In the genomic region with DNA sequence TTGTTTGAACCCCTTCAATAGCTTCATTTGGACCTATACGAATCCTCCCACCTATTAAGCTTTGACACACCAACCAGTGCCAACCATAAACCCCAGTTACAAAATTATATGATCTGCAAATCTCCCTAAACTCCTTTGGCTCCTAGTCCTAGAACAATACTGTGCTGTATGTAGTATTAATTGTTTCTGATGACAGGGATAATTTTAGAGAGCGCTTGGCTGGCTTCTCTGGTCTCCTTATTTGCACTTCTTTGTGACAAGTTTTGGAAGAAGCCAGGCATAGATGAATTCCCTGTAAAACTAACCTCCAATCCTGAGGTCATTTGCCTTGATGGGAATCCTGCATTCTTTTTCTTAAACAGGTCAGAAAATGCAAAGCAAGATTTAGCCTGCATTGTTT, we compare ENCODE assay signal across 15 cellular contexts.
A peak's percentile ranks its signal among the peaks of the same experiment; 100 is the strongest.
DNase-seq lines count a peak whose midpoint lies in the region; ATAC-seq and TF ChIP-seq lines count a peak whose summit lies in the region.
"Had no signal": no experiment of that assay in that cellular context is flagged by ENCODE, and none has a peak within 500 bp of the region (broad histone marks: within the 10 kb centered on the region; RNA-seq: fewer than 3 reads in every experiment).

No MANE protein-coding gene starts in this region.

- H3K27ac ChIP-seq in GM23338 (ENCODE audit: low read depth), result no peak overlapping the region
- peak overlapping the region in 3 of 4 donors; percentile 35 to 57 (median 52) for H3K27ac ChIP-seq in esophagus muscularis mucosa (replicated peaks in 1 of 4)
- H3K27ac ChIP-seq in left ventricle myocardium inferior (replicated peaks), result peak overlapping the region; percentile 65
- H3K27ac ChIP-seq in coronary artery, result no peak overlapping the region

- H3K9me3 ChIP-seq in esophagus muscularis mucosa, result no peaks in the 10 kb centered on the region
- no peaks in the 10 kb centered on the region for H3K9me3 ChIP-seq in left ventricle myocardium inferior (replicated peaks)

- H3K79me2 ChIP-seq in GM23338 (replicated peaks; ENCODE audit: insufficient read depth), result no peaks in the 10 kb centered on the region

- no peaks in the 10 kb centered on the region; the same call in 2 of the 3 replicates for H3K9me3 Mint-ChIP-seq in GM23338

- no peak for TF ChIP-seq POLR2A in esophagus muscularis mucosa (IDR thresholded peaks at IDR 0.05; ENCODE audit: low read depth)

- peak overlapping the region; percentile 29; the same call in 1 of the 2 replicates for H2AFZ ChIP-seq in GM23338

- DNase-seq in GM23338 (ENCODE audit: low spot score) (no peak), esophagus muscularis mucosa (ENCODE audit: extremely low spot score) (no peak), left ventricle myocardium inferior (no peak), NCI-H526 treated with DMSO at 0.1 percent for 48 hours (lab: John Stamatoyannopoulos, UW) (no peak), coronary artery (ENCODE audit: low spot score) (no peak)
- DNase-seq: C1 segment of cervical spinal cord; Calu3; CD4-positive, alpha-beta memory T cell; COR-L47; DMS53; DMS79 treated with DMSO at 0.1 percent for 48 hours; GF-D8; H7; HCEC 1CT had no signal

- H3K4me1 ChIP-seq in GM23338 (ENCODE audit: insufficient read depth) (peaks cover 14% of the 10 kb centered on the region), esophagus muscularis mucosa (peaks cover 13 to 40% (median 35%) of the 10 kb centered on the region in 4 donors), left ventricle myocardium inferior (peaks cover 17% of the 10 kb centered on the region)

- no peak overlapping the region for H3K4me3 Mint-ChIP-seq in GM23338
- H3K4me3 Mint-ChIP-seq: CD4-positive, alpha-beta memory T cell had no signal

- no peak for ATAC-seq in GM23338
- no peak for ATAC-seq in HG02798 (IDR thresholded peaks at IDR 0.05; ENCODE audit: poor library complexity, unreplicated experiment)

- no peaks in the 10 kb centered on the region for H4K20me1 ChIP-seq in GM23338 (replicated peaks; ENCODE audit: insufficient read depth)

- intact Hi-C loops in esophagus muscularis mucosa (cut with DNase I) (no loop called here), left ventricle myocardium inferior (cut with micrococcal nuclease) (no loop called here)

- no peaks in the 10 kb centered on the region for H3K27me3 Mint-ChIP-seq in GM23338 (ENCODE audit: insufficient read depth, low read depth, poor library complexity)

- 0 out of 2 replicates have a peak, but pooled peaks cover 4% of the 10 kb centered on the region for H3K9me2 ChIP-seq in GM23338 (ENCODE audit: insufficient read depth)

- no peak overlapping the region for H3K27ac Mint-ChIP-seq in GM23338
- H3K27ac Mint-ChIP-seq: CD4-positive, alpha-beta memory T cell had no signal

- H3K4me3 ChIP-seq in GM23338 (no peak overlapping the region), esophagus muscularis mucosa (no peak overlapping the region), left ventricle myocardium inferior (no peak overlapping the region), coronary artery (no peak overlapping the region)

- H3K4me1 Mint-ChIP-seq in GM23338, result peaks cover 14% of the 10 kb centered on the region; the same call in 2 of the 3 replicates
- H3K4me1 Mint-ChIP-seq: CD4-positive, alpha-beta memory T cell had no signal

- H3K36me3 ChIP-seq in GM23338 (ENCODE audit: insufficient read depth), result no peaks in the 10 kb centered on the region
- no peaks in the 10 kb centered on the region for H3K36me3 ChIP-seq in esophagus muscularis mucosa
- no peaks in the 10 kb centered on the region for H3K36me3 ChIP-seq in left ventricle myocardium inferior

- H3K36me3 Mint-ChIP-seq in GM23338 (ENCODE audit: low read depth), result no peaks in the 10 kb centered on the region
- H3K36me3 Mint-ChIP-seq: CD4-positive, alpha-beta memory T cell had no signal

- no peaks in the 10 kb centered on the region for H3F3A ChIP-seq in GM23338 (replicated peaks; ENCODE audit: low read depth)

- TF ChIP-seq EP300 in esophagus muscularis mucosa (IDR thresholded peaks at IDR 0.05), result no peak

- H3K4me2 ChIP-seq in GM23338, result no peak overlapping the region

- H3K27me3 ChIP-seq in GM23338 (ENCODE audit: insufficient read depth) (no peaks in the 10 kb centered on the region), esophagus muscularis mucosa (no peaks in the 10 kb centered on the region), left ventricle myocardium inferior (ENCODE audit: low read depth) (no peaks in the 10 kb centered on the region)

- TF ChIP-seq CTCF in GM23338 (conservative IDR thresholded peaks at IDR 0.05; ENCODE audit: low read depth in 2 of 2), result no peak
- no peak for TF ChIP-seq CTCF in esophagus muscularis mucosa (IDR thresholded peaks at IDR 0.05)
- TF ChIP-seq CTCF in left ventricle myocardium inferior (IDR thresholded peaks at IDR 0.05; ENCODE audit: borderline replicate concordance), result no peak
- no peak for TF ChIP-seq CTCF in coronary artery (IDR thresholded peaks at IDR 0.05)

- WGBS in esophagus muscularis mucosa, result 40% methylated on average over 2 of the region's 2 CpGs

TF ChIP-seq in GM23338, 12 proteins besides CTCF, POLR2A, EP300 and RAD21 (continues in another document):
- TF ChIP-seq STAT1 (IDR thresholded peaks at IDR 0.05; ENCODE audit: unreplicated experiment) (no peak), JUNB (IDR thresholded peaks at IDR 0.05; ENCODE audit: unreplicated experiment) (no peak), POLR2AphosphoS5 (IDR thresholded peaks at IDR 0.05; ENCODE audit: low read depth) (no peak), EZH2phosphoT487 (IDR thresholded peaks at IDR 0.05; ENCODE audit: unreplicated experiment) (no peak), ZNF114 (CRISPR knock-in tag; IDR thresholded peaks at IDR 0.05) (no peak), CREB1 (CRISPR knock-in tag; IDR thresholded peaks at IDR 0.05; ENCODE audit: low read depth) (no peak), ZNF331 (CRISPR knock-in tag; IDR thresholded peaks at IDR 0.05; ENCODE audit: low read depth) (no peak)
- TF ChIP-seq, protein P1, sequence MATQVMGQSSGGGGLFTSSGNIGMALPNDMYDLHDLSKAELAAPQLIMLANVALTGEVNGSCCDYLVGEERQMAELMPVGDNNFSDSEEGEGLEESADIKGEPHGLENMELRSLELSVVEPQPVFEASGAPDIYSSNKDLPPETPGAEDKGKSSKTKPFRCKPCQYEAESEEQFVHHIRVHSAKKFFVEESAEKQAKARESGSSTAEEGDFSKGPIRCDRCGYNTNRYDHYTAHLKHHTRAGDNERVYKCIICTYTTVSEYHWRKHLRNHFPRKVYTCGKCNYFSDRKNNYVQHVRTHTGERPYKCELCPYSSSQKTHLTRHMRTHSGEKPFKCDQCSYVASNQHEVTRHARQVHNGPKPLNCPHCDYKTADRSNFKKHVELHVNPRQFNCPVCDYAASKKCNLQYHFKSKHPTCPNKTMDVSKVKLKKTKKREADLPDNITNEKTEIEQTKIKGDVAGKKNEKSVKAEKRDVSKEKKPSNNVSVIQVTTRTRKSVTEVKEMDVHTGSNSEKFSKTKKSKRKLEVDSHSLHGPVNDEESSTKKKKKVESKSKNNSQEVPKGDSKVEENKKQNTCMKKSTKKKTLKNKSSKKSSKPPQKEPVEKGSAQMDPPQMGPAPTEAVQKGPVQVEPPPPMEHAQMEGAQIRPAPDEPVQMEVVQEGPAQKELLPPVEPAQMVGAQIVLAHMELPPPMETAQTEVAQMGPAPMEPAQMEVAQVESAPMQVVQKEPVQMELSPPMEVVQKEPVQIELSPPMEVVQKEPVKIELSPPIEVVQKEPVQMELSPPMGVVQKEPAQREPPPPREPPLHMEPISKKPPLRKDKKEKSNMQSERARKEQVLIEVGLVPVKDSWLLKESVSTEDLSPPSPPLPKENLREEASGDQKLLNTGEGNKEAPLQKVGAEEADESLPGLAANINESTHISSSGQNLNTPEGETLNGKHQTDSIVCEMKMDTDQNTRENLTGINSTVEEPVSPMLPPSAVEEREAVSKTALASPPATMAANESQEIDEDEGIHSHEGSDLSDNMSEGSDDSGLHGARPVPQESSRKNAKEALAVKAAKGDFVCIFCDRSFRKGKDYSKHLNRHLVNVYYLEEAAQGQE (IDR thresholded peaks at IDR 0.05; ENCODE audit: unreplicated experiment), result no peak
- TF ChIP-seq, protein P2, sequence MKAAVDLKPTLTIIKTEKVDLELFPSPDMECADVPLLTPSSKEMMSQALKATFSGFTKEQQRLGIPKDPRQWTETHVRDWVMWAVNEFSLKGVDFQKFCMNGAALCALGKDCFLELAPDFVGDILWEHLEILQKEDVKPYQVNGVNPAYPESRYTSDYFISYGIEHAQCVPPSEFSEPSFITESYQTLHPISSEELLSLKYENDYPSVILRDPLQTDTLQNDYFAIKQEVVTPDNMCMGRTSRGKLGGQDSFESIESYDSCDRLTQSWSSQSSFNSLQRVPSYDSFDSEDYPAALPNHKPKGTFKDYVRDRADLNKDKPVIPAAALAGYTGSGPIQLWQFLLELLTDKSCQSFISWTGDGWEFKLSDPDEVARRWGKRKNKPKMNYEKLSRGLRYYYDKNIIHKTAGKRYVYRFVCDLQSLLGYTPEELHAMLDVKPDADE (IDR thresholded peaks at IDR 0.05), result no peak

Comparison
In these comparisons a context has a peak if more than half of its experiments do, and no peak if none do; other contexts are left out.
1. H3K27ac ChIP-seq: peak in esophagus muscularis mucosa (3 of 4) and left ventricle myocardium inferior (single experiment); none in GM23338 (single experiment) and coronary artery (0 of 2).